In genomic region chr2:235860111-235860510, GRCh38 we compare ENCODE assay signal across 22 cellular contexts.
DNase-seq lines count a peak whose midpoint lies in the region; ATAC-seq and TF ChIP-seq lines count a peak whose summit lies in the region.
"Had no signal": no experiment of that assay in that cellular context is flagged by ENCODE, and none has a peak within 500 bp of the region (broad histone marks: within the 10 kb centered on the region; RNA-seq: fewer than 3 reads in every experiment).

No MANE protein-coding gene starts in this region.

- H3K4me1 ChIP-seq in foreskin keratinocyte (peaks cover 31% of the 10 kb centered on the region), Karpas-422 (ENCODE audit: low read length) (no peaks in the 10 kb centered on the region)

- H3K79me2 ChIP-seq in Karpas-422 (ENCODE audit: low read length) = no peaks in the 10 kb centered on the region

- H3K4me3 ChIP-seq in astrocyte of the spinal cord (ENCODE audit: low read depth, low read length) (no peak overlapping the region), Karpas-422 (ENCODE audit: low read length) (no peak overlapping the region)
- H3K4me3 ChIP-seq: coronary artery, ovary had no signal

- H2AFZ ChIP-seq in Karpas-422 (ENCODE audit: low read length) = no peak overlapping the region

- H3K9ac ChIP-seq in Karpas-422 (ENCODE audit: low read length) = no peak overlapping the region

- H3K27me3 ChIP-seq in foreskin keratinocyte (no peaks in the 10 kb centered on the region), Karpas-422 (ENCODE audit: low read length) (no peaks in the 10 kb centered on the region)
- H3K27me3 ChIP-seq: ovary had no signal

- TF ChIP-seq CTCF in astrocyte of the spinal cord (IDR thresholded peaks at IDR 0.05; ENCODE audit: low read depth, low read length) (no peak), foreskin keratinocyte (conservative IDR thresholded peaks at IDR 0.05) (no peak), osteocyte (IDR thresholded peaks at IDR 0.05) (no peak)

- H3K4me1 Mint-ChIP-seq in osteocyte (ENCODE audit: unreplicated experiment) = peaks cover 40% of the 10 kb centered on the region
- H3K4me1 Mint-ChIP-seq: activated naive CD8-positive, alpha-beta T cell treated with anti-CD3 and anti-CD28 coated beads, Interleukin-2, amount 10 ng/mL, durations not matched to agents 7 days and 5 days; CD14-positive monocyte; memory B cell had no signal

- H3K4me3 Mint-ChIP-seq in osteocyte (ENCODE audit: unreplicated experiment) = peak overlapping the region; percentile 12
- H3K4me3 Mint-ChIP-seq: activated naive CD8-positive, alpha-beta T cell treated with anti-CD3 and anti-CD28 coated beads, Interleukin-2, amount 10 ng/mL, durations not matched to agents 7 days and 5 days; CD14-positive monocyte; HFFc6; memory B cell; WTC11 had no signal

- H3K36me3 ChIP-seq in Karpas-422 (ENCODE audit: insufficient read depth, low read length) = no peaks in the 10 kb centered on the region
- H3K36me3 ChIP-seq: ovary had no signal

- no peaks in the 10 kb centered on the region for H3K9me2 ChIP-seq in Karpas-422 (replicated peaks; ENCODE audit: insufficient read depth, low read length)

- no peak overlapping the region for H3K4me2 ChIP-seq in Karpas-422 (ENCODE audit: low read depth, low read length, poor library complexity, severe bottlenecking)

- no peaks in the 10 kb centered on the region for H3K9me3 ChIP-seq in Karpas-422 (ENCODE audit: low read length)
- H3K9me3 ChIP-seq: ovary had no signal

- no peaks in the 10 kb centered on the region for H4K20me1 ChIP-seq in Karpas-422 (ENCODE audit: insufficient read depth, low read depth, low read length)

- H3K9me3 Mint-ChIP-seq in osteocyte (ENCODE audit: unreplicated experiment) = no peaks in the 10 kb centered on the region
- H3K9me3 Mint-ChIP-seq: activated naive CD8-positive, alpha-beta T cell treated with anti-CD3 and anti-CD28 coated beads, Interleukin-2, amount 10 ng/mL, durations not matched to agents 7 days and 5 days; brain; HFFc6; memory B cell; WTC11 had no signal

- H3K27ac ChIP-seq in foreskin keratinocyte (peak overlapping the region; percentile 56), Karpas-422 (ENCODE audit: low read length) (no peak overlapping the region)

- peak overlapping the region; percentile 86 for H3K27ac Mint-ChIP-seq in osteocyte (ENCODE audit: unreplicated experiment)
- H3K27ac Mint-ChIP-seq: activated naive CD8-positive, alpha-beta T cell treated with anti-CD3 and anti-CD28 coated beads, Interleukin-2, amount 10 ng/mL, durations not matched to agents 7 days and 5 days; CD14-positive monocyte; HFFc6; memory B cell had no signal

- no peaks in the 10 kb centered on the region for H3K27me3 Mint-ChIP-seq in osteocyte (ENCODE audit: unreplicated experiment)

- DNase-seq in HT1080 (ENCODE audit: low read depth) (peak; percentile 13), astrocyte of the spinal cord (ENCODE audit: low read depth, low spot score) (peak; percentile 65), foreskin keratinocyte (peak; percentile 30 to 75), osteocyte (ENCODE audit: extremely low spot score, unreplicated experiment) (no peak), Karpas-422 (no peak)
- no peak for DNase-seq in activated CD4-positive, alpha-beta T cell treated with anti-CD3 and anti-CD28 coated beads for 1 hour
- DNase-seq: activated CD4-positive, alpha-beta T cell treated with anti-CD3 and anti-CD28 coated beads, Interleukin-2, amount 50 U/mL, for 4 hours; activated CD8-positive, alpha-beta memory T cell treated with anti-CD3 and anti-CD28 coated beads, Interleukin-2, amount 50 U/mL, for 4 hours; activated naive CD8-positive, alpha-beta T cell treated with anti-CD3 and anti-CD28 coated beads, Interleukin-2, amount 10 ng/mL, durations not matched to agents 7 days and 5 days; foreskin fibroblast; HFFc6; hypothalamus; NCI-H1417 treated with DMSO at 0.1 percent for 48 hours; NCI-H526 treated with DMSO at 0.1 percent for 48 hours; T-helper 9 cell had no signal

- in situ Hi-C loops in astrocyte of the spinal cord (cut with HindIII; ENCODE audit: low sequenced_read_pairs) = no loop called here

- peak; percentile 53 for ATAC-seq in foreskin keratinocyte
- ATAC-seq in HG03439 (IDR thresholded peaks at IDR 0.05; ENCODE audit: unreplicated experiment) = no peak
- ATAC-seq: WTC11 had no signal

- H3K36me3 Mint-ChIP-seq in osteocyte (ENCODE audit: unreplicated experiment) = peaks cover 2% of the 10 kb centered on the region
- H3K36me3 Mint-ChIP-seq: activated naive CD8-positive, alpha-beta T cell treated with anti-CD3 and anti-CD28 coated beads, Interleukin-2, amount 10 ng/mL, durations not matched to agents 7 days and 5 days; CD14-positive monocyte; memory B cell; WTC11 had no signal

Comparison
In these comparisons a context has a peak if more than half of its experiments do, and no peak if none do; other contexts are left out.
1. DNase-seq: peak in HT1080 (single experiment), astrocyte of the spinal cord (single experiment) and foreskin keratinocyte (2 of 2); none in osteocyte (single experiment), Karpas-422 (single experiment) and activated CD4-positive, alpha-beta T cell treated with anti-CD3 and anti-CD28 coated beads for 1 hour (single experiment).